In the genomic region with DNA sequence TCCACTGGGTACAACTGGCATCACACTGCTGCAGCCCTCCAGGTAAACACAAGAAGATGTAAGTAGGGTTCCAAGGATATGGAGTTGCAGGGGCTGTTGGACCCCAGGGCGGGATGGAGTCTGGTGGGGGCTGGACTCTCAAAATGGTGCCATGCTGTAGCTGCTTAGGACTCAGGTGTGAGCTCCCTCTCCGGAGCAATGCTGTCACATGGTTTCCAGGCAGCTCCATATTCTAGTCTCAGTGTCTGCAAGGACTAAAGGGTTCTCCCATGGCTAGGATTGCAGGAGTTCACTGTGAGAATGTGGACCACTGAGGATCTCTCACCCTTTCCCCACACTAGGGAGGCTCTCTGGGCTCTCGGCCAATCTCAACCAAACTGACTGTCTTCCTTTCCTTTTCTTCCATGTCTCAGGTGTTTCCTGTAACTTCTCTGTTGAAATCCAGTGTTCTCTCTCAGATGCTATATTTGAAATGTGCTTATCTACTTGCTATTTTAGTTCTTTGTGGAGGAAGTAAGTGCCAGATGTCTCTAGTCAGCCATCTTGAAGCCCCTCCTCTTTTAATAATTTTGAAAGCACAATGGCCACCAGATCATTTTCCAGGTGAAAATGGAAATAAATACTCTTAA, we compare ENCODE assay signal across 16 cellular contexts.
"Had no signal": no experiment of that assay in that cellular context is flagged by ENCODE, and none has a peak within 500 bp of the region (broad histone marks: within the 10 kb centered on the region; RNA-seq: fewer than 3 reads in every experiment).

No MANE protein-coding gene starts in this region.

- H3K27me3 Mint-ChIP-seq: activated CD8-positive, alpha-beta memory T cell treated with anti-CD3 and anti-CD28 coated beads, Interleukin-2, amount 10 ng/mL, durations not matched to agents 7 days and 5 days; activated naive CD4-positive, alpha-beta T cell treated with anti-CD3 and anti-CD28 coated beads, Interleukin-2, amount 50 U/mL, for 24 hours had no signal

- H3K9me3 ChIP-seq: neutrophil had no signal

- H3K27ac Mint-ChIP-seq: activated CD8-positive, alpha-beta memory T cell treated with anti-CD3 and anti-CD28 coated beads, Interleukin-2, amount 10 ng/mL, durations not matched to agents 7 days and 5 days; activated naive CD4-positive, alpha-beta T cell treated with anti-CD3 and anti-CD28 coated beads, Interleukin-2, amount 50 U/mL, for 24 hours; activated T-cell treated with anti-CD3 and anti-CD28 coated beads, Interleukin-2, amount 50 U/mL, for 24 hours; naive thymus-derived CD4-positive, alpha-beta T cell had no signal

- FAIRE-seq: small intestine had no signal

- DNase-seq: activated CD4-positive, alpha-beta T cell treated with anti-CD3 and anti-CD28 coated beads, Interleukin-2, amount 50 U/mL, for 4 hours; activated CD4-positive, CD25-positive, alpha-beta regulatory T cell treated with anti-CD3 and anti-CD28 coated beads, Interleukin-2, amount 50 U/mL, for 72 hours; activated CD8-positive, alpha-beta memory T cell treated with anti-CD3 and anti-CD28 coated beads, Interleukin-2, amount 10 ng/mL, durations not matched to agents 7 days and 5 days; activated effector memory CD4-positive, alpha-beta T cell treated with Interleukin-2 at 50 U/mL for 16 hours; activated T-cell treated with anti-CD3 and anti-CD28 coated beads, Interleukin-2, amount 50 U/mL, for 24 hours; cortex of kidney; hypothalamus; kidney glomerular epithelial cell; lower lobe of right lung; naive thymus-derived CD4-positive, alpha-beta T cell; small intestine; stomach had no signal

- H3K4me3 Mint-ChIP-seq: activated CD8-positive, alpha-beta memory T cell treated with anti-CD3 and anti-CD28 coated beads, Interleukin-2, amount 10 ng/mL, durations not matched to agents 7 days and 5 days; activated naive CD4-positive, alpha-beta T cell treated with anti-CD3 and anti-CD28 coated beads, Interleukin-2, amount 50 U/mL, for 24 hours; activated T-cell treated with anti-CD3 and anti-CD28 coated beads, Interleukin-2, amount 50 U/mL, for 24 hours; central memory CD8-positive, alpha-beta T cell; naive thymus-derived CD4-positive, alpha-beta T cell had no signal

- H3K27ac ChIP-seq: lower lobe of right lung, neutrophil, stomach, thoracic aorta had no signal

- H3K27me3 ChIP-seq: neutrophil, stomach had no signal

- H3K36me3 ChIP-seq: lower lobe of right lung, neutrophil, stomach, thoracic aorta had no signal

- H3K4me3 ChIP-seq: lower lobe of right lung, stomach, thoracic aorta had no signal

- H3K4me1 Mint-ChIP-seq: central memory CD8-positive, alpha-beta T cell had no signal

- H3K4me1 ChIP-seq: lower lobe of right lung, stomach had no signal
